ENCODE assay signal across 8 cellular contexts in the genomic region with DNA sequence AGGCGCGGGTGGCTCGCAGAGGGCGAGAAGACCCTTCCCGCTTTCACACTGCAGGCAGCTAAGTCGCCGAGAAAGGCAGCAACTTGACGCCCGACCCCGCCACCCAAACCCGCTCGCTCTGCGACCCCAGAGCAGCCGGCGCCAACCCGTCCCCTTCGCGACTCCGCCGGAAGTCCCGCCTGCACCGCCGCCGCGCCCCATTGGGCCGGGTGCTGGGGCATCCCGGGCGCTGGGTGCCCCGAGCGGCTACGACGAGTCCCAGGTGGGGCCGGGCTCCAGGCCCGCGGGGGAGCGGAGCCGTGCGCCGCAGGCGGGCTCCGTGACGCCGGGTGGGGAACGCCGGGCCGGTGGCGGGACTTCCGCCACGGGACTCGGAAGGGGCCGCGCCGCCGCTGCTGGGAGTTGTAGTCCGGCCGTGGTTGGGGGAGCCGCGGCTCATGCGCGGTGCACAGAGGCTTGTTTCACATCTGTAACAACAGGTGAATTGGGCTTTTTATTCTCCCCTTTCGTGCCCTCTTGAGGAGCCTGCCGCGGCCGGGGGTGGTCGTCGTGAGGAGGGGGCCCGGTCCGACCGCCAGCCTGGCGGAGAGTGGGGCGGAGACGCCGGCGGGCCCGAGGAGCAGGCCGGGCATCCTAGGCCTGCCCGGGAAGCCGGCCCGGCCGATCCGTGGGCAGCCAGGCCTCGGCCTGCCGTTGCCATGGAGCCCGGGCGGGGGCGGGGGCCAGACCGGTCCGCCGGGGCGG. TPM values are rescaled to one million over a fixed set of nuclear protein-coding genes. Genes with fewer than 3 reads are reported as not detected.
DNase-seq lines count a peak whose midpoint lies in the region; TF ChIP-seq lines count a peak whose summit lies in the region.

TSS of gene DHX30 (plus strand) at position 405 of the 744 bp plus-strand sequence. CDS start 7,546 bp downstream, outside the sequence.

- CTCF ChIA-PET in GM10248 (lab: Yijun Ruan, JAX) = interaction anchor here (1.0 to 2.0 kb wide), 4 partner anchors 12 to 293 kb away, joined by 3 to 7 read pairs (median 4); no protein-coding TSS in a partner anchor

- peak; percentile 94 for DNase-seq in GM10248 (ENCODE audit: extremely low spot score)
- DNase-seq in HCEC 1CT = peak; percentile 88
- peak; percentile 87 for DNase-seq in MM.1S
- DNase-seq in T-helper 1 cell = peak; percentile 72 to 83 (median 81)
- DNase-seq in cardiac septum (ENCODE audit: low spot score) = peak; percentile 95
- DNase-seq in pons (ENCODE audit: low spot score) = peak; percentile 83
- DNase-seq in transverse colon = peak; percentile 89

- no peaks in the 10 kb centered on the region for H4K20me1 ChIP-seq in MM.1S (ENCODE audit: insufficient read depth, low read length)

- no peaks in the 10 kb centered on the region for H3K9me2 ChIP-seq in MM.1S (replicated peaks; ENCODE audit: insufficient read depth, low read length)

- peak within 1 kb of the TSS; percentile 83 for H2AFZ ChIP-seq in MM.1S (ENCODE audit: low read length)

- POLR2A ChIA-PET in GM10248 (lab: Yijun Ruan, JAX) = no interaction called here

- no peaks in the 10 kb centered on the region for H3K9me3 ChIP-seq in MM.1S (replicated peaks; ENCODE audit: insufficient read depth, low read length)
- H3K9me3 ChIP-seq in transverse colon = no peaks in the 10 kb centered on the region

- peaks cover 9% of the 10 kb centered on the region for H3K79me2 ChIP-seq in MM.1S (ENCODE audit: low read length)

- WGBS in adipose tissue, 3 donors = 0 to 1% (median 1%) methylated on average over 49 to 90 of the region's 90 CpGs
- 1% methylated on average over 55 of the region's 90 CpGs; no CpG with 5 or more reads in 1 of the 2 donors for WGBS in transverse colon (ENCODE audit: low coverage in 1 of 2), 2 donors

- no peaks in the 10 kb centered on the region for H3K36me3 ChIP-seq in MM.1S (replicated peaks; ENCODE audit: insufficient read depth, low read length)
- peaks cover 0 to 4% (median 0%) of the 10 kb centered on the region in 4 donors for H3K36me3 ChIP-seq in transverse colon

- TF ChIP-seq CTCF in GM10248 (IDR thresholded peaks at IDR 0.05; ENCODE audit: control extremely low read depth, extremely low read depth, low read depth, missing control alignments) (no peak), MM.1S (IDR thresholded peaks at IDR 0.05; ENCODE audit: low read length) (no peak), transverse colon (IDR thresholded peaks at IDR 0.05) (no peak)

- H3K4me2 ChIP-seq in MM.1S (ENCODE audit: low read depth, low read length) = peak within 1 kb of the TSS; percentile 95

- H3K27ac ChIP-seq in MM.1S (ENCODE audit: low read length) (peak within 1 kb of the TSS; percentile 57; the same call in 1 of the 2 replicates), adipose tissue (ENCODE audit: low read depth, low read length) (peak within 1 kb of the TSS; percentile 95), transverse colon (peak within 1 kb of the TSS; percentile 96 to 99 (median 98))

- TF ChIP-seq POLR2A in transverse colon (IDR thresholded peaks at IDR 0.05) = peak; percentile 35

- peak within 1 kb of the TSS; percentile 71 for H3K9ac ChIP-seq in MM.1S (ENCODE audit: low read length)

- in situ Hi-C loops in transverse colon (cut with MboI; ENCODE audit: low pct_ligation_motif_present in 1 of 4, low pct_unique_long_range_greater_than_20kb in 1 of 4, low sequenced_read_pairs in 3 of 4) = no loop called here

- intact Hi-C loops in cardiac septum (cut with DNase I) = loop anchor here (5.0 kb wide), 1 partner anchor 291 kb away; the partner anchor contains the start of gene ELP6
- intact Hi-C loops in transverse colon (cut with DNase I; ENCODE audit: low total_unique reads) = no loop called here

- TF ChIP-seq EP300 in transverse colon (IDR thresholded peaks at IDR 0.05; ENCODE audit: low read depth) = no peak

- H3K4me1 ChIP-seq in MM.1S (ENCODE audit: low read length) (peaks cover 8% of the 10 kb centered on the region), transverse colon (peaks cover 7 to 21% (median 10%) of the 10 kb centered on the region in 4 donors)

- H3K4me3 ChIP-seq in MM.1S (ENCODE audit: low read length) = peak within 1 kb of the TSS; percentile 94
- peak within 1 kb of the TSS; percentile 65 to 89 (median 78) for H3K4me3 ChIP-seq in transverse colon

- peaks cover 5% of the 10 kb centered on the region; the same call in 1 of the 2 replicates for H3F3A ChIP-seq in MM.1S (ENCODE audit: insufficient read depth, low read length)

- H3K27me3 ChIP-seq in MM.1S (replicated peaks; ENCODE audit: insufficient read depth, low read length) = no peaks in the 10 kb centered on the region
- no peaks in the 10 kb centered on the region for H3K27me3 ChIP-seq in transverse colon

RNA-seq across cellular contexts. Expression of gene DHX30, which starts in this region (rescaled TPM):
- polyA plus RNA-seq in adipose tissue = 10 to 100 TPM; 23.1 to 45.9 (median 24.6) TPM
- total RNA-seq in cardiac septum (48.3 TPM), transverse colon (10 to 100 TPM; 31.0 to 52.3 (median 47.9) TPM)

Comparison
In these comparisons a context has a peak if more than half of its experiments do, and no peak if none do; other contexts are left out.
1. Peak in every context shown above with its lines: DNase-seq, H3K4me3 ChIP-seq and H3K27ac ChIP-seq.